In genomic region chr4:52241916-52242315, GRCh38 we compare ENCODE assay signal across 25 cellular contexts.
"Had no signal": no experiment of that assay in that cellular context is flagged by ENCODE, and none has a peak within 500 bp of the region (broad histone marks: within the 10 kb centered on the region; RNA-seq: fewer than 3 reads in every experiment).

No MANE protein-coding gene starts in this region.

- H3K4me3 Mint-ChIP-seq: activated naive CD8-positive, alpha-beta T cell treated with anti-CD3 and anti-CD28 coated beads for 36 hours; immature natural killer cell; mesothelial cell of epicardium; naive thymus-derived CD8-positive, alpha-beta T cell; neural progenitor cell; stimulated activated memory B cell treated with anti-CD40 and anti-IgM and Interleukin-4, amounts not matched to agents 10 μg/mL and 1 μg/mL and 100 μg/mL, for 72 hours; T-helper 2 cell treated with Interferon-gamma antibody and Interleukin-4, amounts not matched to agents 5 μg/mL and 100 μg/mL, for 36 hours; WTC11 had no signal

- H3K9ac ChIP-seq: neural progenitor cell had no signal

- H2AFZ ChIP-seq: hepatocyte, neural progenitor cell had no signal

- H3K9me3 ChIP-seq: lower lobe of right lung, right lobe of liver, transverse colon, vagina had no signal

- H3K27ac Mint-ChIP-seq: activated naive CD8-positive, alpha-beta T cell treated with anti-CD3 and anti-CD28 coated beads for 36 hours; immature natural killer cell; mesothelial cell of epicardium; naive thymus-derived CD8-positive, alpha-beta T cell; neural progenitor cell; stimulated activated memory B cell treated with anti-CD40 and anti-IgM and Interleukin-4, amounts not matched to agents 10 μg/mL and 1 μg/mL and 100 μg/mL, for 72 hours; T-helper 2 cell treated with Interferon-gamma antibody and Interleukin-4, amounts not matched to agents 5 μg/mL and 100 μg/mL, for 36 hours; WTC11 had no signal

- H3K4me2 ChIP-seq: hepatocyte, neural progenitor cell had no signal

- H3K9me3 Mint-ChIP-seq: neural progenitor cell had no signal

- H3K4me1 Mint-ChIP-seq: activated naive CD8-positive, alpha-beta T cell treated with anti-CD3 and anti-CD28 coated beads for 36 hours; immature natural killer cell; naive thymus-derived CD8-positive, alpha-beta T cell; stimulated activated memory B cell treated with anti-CD40 and anti-IgM and Interleukin-4, amounts not matched to agents 10 μg/mL and 1 μg/mL and 100 μg/mL, for 72 hours had no signal

- H3K27me3 ChIP-seq: hepatocyte, neural progenitor cell, right lobe of liver, transverse colon, vagina had no signal

- H3K27me3 Mint-ChIP-seq: activated naive CD8-positive, alpha-beta T cell treated with anti-CD3 and anti-CD28 coated beads for 36 hours; stimulated activated memory B cell treated with anti-CD40 and anti-IgM and Interleukin-4, amounts not matched to agents 10 μg/mL and 1 μg/mL and 100 μg/mL, for 72 hours had no signal

- H3K4me3 ChIP-seq: hepatocyte, lower lobe of right lung, neural progenitor cell, right lobe of liver, transverse colon, vagina had no signal

- H3K79me2 ChIP-seq: hepatocyte had no signal

- DNase-seq: activated CD8-positive, alpha-beta memory T cell treated with anti-CD3 and anti-CD28 coated beads, Interleukin-2, amount 50 U/mL, for 48 hours; activated naive CD4-positive, alpha-beta T cell treated with Interleukin-2 at 50 U/mL for 16 hours; activated naive CD8-positive, alpha-beta T cell treated with anti-CD3 and anti-CD28 coated beads for 36 hours; activated T-cell treated with anti-CD3 and anti-CD28 coated beads, Interleukin-2, amount 50 U/mL, for 48 hours; amniotic stem cell; cerebellar nuclear complex; cortex of kidney; erythroblast; glutamatergic neuron; immature natural killer cell; lower lobe of right lung; naive thymus-derived CD8-positive, alpha-beta T cell; posterior cingulate gyrus; right lobe of liver; small intestine; stimulated activated CD4-positive, alpha-beta T cell treated with anti-CD3 and anti-CD28 coated beads, Interleukin-15, amount 100 ng/mL, for 24 hours; transverse colon had no signal

- ATAC-seq: left lobe of liver; lower lobe of right lung; naive thymus-derived CD8-positive, alpha-beta T cell; right lobe of liver; stimulated activated memory B cell treated with anti-CD40 and anti-IgM and Interleukin-4, amounts not matched to agents 10 μg/mL and 1 μg/mL and 100 μg/mL, for 72 hours; WTC11 had no signal

- H3K27ac ChIP-seq: hepatocyte, lower lobe of right lung, neural progenitor cell, right lobe of liver, transverse colon, vagina had no signal

- H3K36me3 Mint-ChIP-seq: activated naive CD8-positive, alpha-beta T cell treated with anti-CD3 and anti-CD28 coated beads for 36 hours; immature natural killer cell; mesothelial cell of epicardium; neural progenitor cell; stimulated activated memory B cell treated with anti-CD40 and anti-IgM and Interleukin-4, amounts not matched to agents 10 μg/mL and 1 μg/mL and 100 μg/mL, for 72 hours; WTC11 had no signal

- H3K36me3 ChIP-seq: lower lobe of right lung, neural progenitor cell, right lobe of liver, transverse colon, vagina had no signal

- H3K4me1 ChIP-seq: lower lobe of right lung, right lobe of liver, transverse colon, vagina had no signal
